ENCODE assay signal across 9 cellular contexts in genomic region chr10:71736570-71737355, GRCh38. TPM values are rescaled to one million over a fixed set of nuclear protein-coding genes. Genes with fewer than 3 reads are reported as not detected.
A peak's percentile ranks its signal among the peaks of the same experiment; 100 is the strongest.
DNase-seq lines count a peak whose midpoint lies in the region; ATAC-seq and TF ChIP-seq lines count a peak whose summit lies in the region.
"Had no signal": no experiment of that assay in that cellular context is flagged by ENCODE, and none has a peak within 500 bp of the region (broad histone marks: within the 10 kb centered on the region; RNA-seq: fewer than 3 reads in every experiment).

No MANE protein-coding gene starts in this region.

- H3K79me2 ChIP-seq in Loucy (ENCODE audit: insufficient read depth, low read length) (no peaks in the 10 kb centered on the region), neural cell (replicated peaks; ENCODE audit: insufficient read depth, low read length) (no peaks in the 10 kb centered on the region)

- no peaks in the 10 kb centered on the region for H3K36me3 Mint-ChIP-seq in CD4-positive, alpha-beta memory T cell

- no peaks in the 10 kb centered on the region for H3K27me3 Mint-ChIP-seq in CD4-positive, alpha-beta memory T cell

- H3F3A ChIP-seq in Loucy (ENCODE audit: low read depth) (no peaks in the 10 kb centered on the region), neural cell (ENCODE audit: insufficient read depth, low read length, poor library complexity, severe bottlenecking) (no peaks in the 10 kb centered on the region)

- no peaks in the 10 kb centered on the region for H3K9me3 ChIP-seq in CD4-positive, alpha-beta memory T cell (ENCODE audit: control insufficient read depth in 1 of 2, low read length in 2 of 2)
- H3K9me3 ChIP-seq in Loucy (ENCODE audit: insufficient read depth, low read depth, low read length) (no peaks in the 10 kb centered on the region), body of pancreas (no peaks in the 10 kb centered on the region), neural cell (ENCODE audit: low read length) (no peaks in the 10 kb centered on the region), ascending aorta (no peaks in the 10 kb centered on the region), tibial artery (no peaks in the 10 kb centered on the region)

- CTCF ChIA-PET in CD4-positive, alpha-beta memory T cell (lab: Charles Lee; ENCODE audit: partially characterized antibody), result interaction anchor here (0.6 to 15.7 kb wide), 10 partner anchors 9 to 66 kb away, joined by 3 to 174 read pairs (median 6); partner anchors contain the start of gene VSIR

- H3K9me2 ChIP-seq in Loucy (replicated peaks; ENCODE audit: low read depth, low read length) (no peaks in the 10 kb centered on the region), neural cell (ENCODE audit: insufficient read depth, low read length) (no peaks in the 10 kb centered on the region)

- no peaks in the 10 kb centered on the region for H3K9me3 Mint-ChIP-seq in CD4-positive, alpha-beta memory T cell

- no peak for DNase-seq in CD4-positive, alpha-beta memory T cell
- DNase-seq in body of pancreas (peak in 2 of 4 donors; percentile 40 to 57), SHP77 treated with DMSO at 0.1 percent for 48 hours (lab: John Stamatoyannopoulos, UW) (no peak), HuH-7.5 (ENCODE audit: low spot score) (no peak), ascending aorta (ENCODE audit: low spot score in 2 of 2) (no peak), tibial artery (no peak)
- DNase-seq: OCI-M1 had no signal

- H3K4me1 ChIP-seq in CD4-positive, alpha-beta memory T cell (ENCODE audit: insufficient read depth, low read length), result peaks cover 100% of the 10 kb centered on the region
- H3K4me1 ChIP-seq in Loucy (ENCODE audit: insufficient read depth, low read length, poor library complexity, severe bottlenecking), result peaks cover 51% of the 10 kb centered on the region
- peaks cover 20% of the 10 kb centered on the region for H3K4me1 ChIP-seq in body of pancreas
- H3K4me1 ChIP-seq in ascending aorta, result no peaks in the 10 kb centered on the region
- H3K4me1 ChIP-seq in tibial artery, result peaks cover 0 to 9% (median 1%) of the 10 kb centered on the region in 4 donors

- H3K4me3 Mint-ChIP-seq in CD4-positive, alpha-beta memory T cell, result peak overlapping the region in 7 of 8 donors; percentile 27 to 82 (median 56)

- POLR2A ChIA-PET in CD4-positive, alpha-beta memory T cell (lab: Charles Lee; ENCODE audit: partially characterized antibody), result interaction anchor here (1.3 to 35.3 kb wide), 5 partner anchors 10 to 114 kb away, joined by 3 to 1191 read pairs (median 1035); partner anchors contain the start of genes C10orf105, PSAP and VSIR

- H3K4me2 ChIP-seq in Loucy (ENCODE audit: low read depth, low read length, poor library complexity, severe bottlenecking), result peak overlapping the region; percentile 72
- H3K4me2 ChIP-seq in neural cell (ENCODE audit: low read length), result no peak overlapping the region

- TF ChIP-seq EP300 in neural cell (conservative IDR thresholded peaks at IDR 0.05; ENCODE audit: poor library complexity, severe bottlenecking), result no peak

- ATAC-seq in body of pancreas, result peak; percentile 73

- H3K36me3 ChIP-seq in CD4-positive, alpha-beta memory T cell (ENCODE audit: insufficient read depth, low read length), result no peaks in the 10 kb centered on the region
- H3K36me3 ChIP-seq in Loucy (ENCODE audit: insufficient read depth, low read length) (no peaks in the 10 kb centered on the region), body of pancreas (replicated peaks in 1 of 2; ENCODE audit: insufficient read depth in 1 of 2, low read depth in 2 of 2) (no peaks in the 10 kb centered on the region), neural cell (ENCODE audit: insufficient read depth, low read length) (no peaks in the 10 kb centered on the region), ascending aorta (no peaks in the 10 kb centered on the region), tibial artery (no peaks in the 10 kb centered on the region)

- H4K20me1 ChIP-seq in Loucy (ENCODE audit: insufficient read depth, low read length, poor library complexity, severe bottlenecking) (no peaks in the 10 kb centered on the region), neural cell (ENCODE audit: insufficient read depth) (no peaks in the 10 kb centered on the region)

- no peak for TF ChIP-seq RAD21 in neural cell (conservative IDR thresholded peaks at IDR 0.05)

- 0 out of 2 replicates have a peak overlapping the region, but pooled peaks have one; percentile 63 for H2AFZ ChIP-seq in Loucy (ENCODE audit: low read length)
- H2AFZ ChIP-seq in neural cell (ENCODE audit: low read depth, low read length), result no peak overlapping the region

- intact Hi-C loops in CD4-positive, alpha-beta memory T cell (cut with micrococcal nuclease), result loop anchor here (1.0 kb wide), 2 partner anchors 9 to 12 kb away; no protein-coding TSS in a partner anchor
- intact Hi-C loops in body of pancreas (cut with DNase I) (no loop called here), ascending aorta (cut with DNase I) (no loop called here), tibial artery (cut with DNase I; ENCODE audit: low total_unique reads) (no loop called here)

- peak overlapping the region; percentile 73 for H3K9ac ChIP-seq in Loucy (ENCODE audit: low read depth, low read length, poor library complexity, severe bottlenecking)
- H3K9ac ChIP-seq in neural cell (ENCODE audit: low read length), result no peak overlapping the region

- no peak overlapping the region for H3K4me3 ChIP-seq in CD4-positive, alpha-beta memory T cell (ENCODE audit: low read length in 2 of 2)
- peak overlapping the region; percentile 60 for H3K4me3 ChIP-seq in Loucy (ENCODE audit: low read length, poor library complexity, severe bottlenecking)
- no peak overlapping the region for H3K4me3 ChIP-seq in body of pancreas
- H3K4me3 ChIP-seq in neural cell (ENCODE audit: low read length), result no peak overlapping the region
- H3K4me3 ChIP-seq in ascending aorta, result no peak overlapping the region
- H3K4me3 ChIP-seq in tibial artery, result no peak overlapping the region

- peaks cover 70 to 100% (median 91%) of the 10 kb centered on the region in 4 donors for H3K4me1 Mint-ChIP-seq in CD4-positive, alpha-beta memory T cell

- 80 to 86% methylated on average over 7 of the region's 7 CpGs for WGBS in body of pancreas, 2 donors

- no peak for TF ChIP-seq POLR2A in body of pancreas (IDR thresholded peaks at IDR 0.05)

- H3K27ac Mint-ChIP-seq in CD4-positive, alpha-beta memory T cell, result peak overlapping the region; percentile 88 to 97 (median 91)

- H3K27me3 ChIP-seq in CD4-positive, alpha-beta memory T cell (ENCODE audit: insufficient read depth, low read length), result no peaks in the 10 kb centered on the region
- H3K27me3 ChIP-seq in Loucy (ENCODE audit: insufficient read depth, low read length, poor library complexity, severe bottlenecking), result no peaks in the 10 kb centered on the region
- H3K27me3 ChIP-seq in body of pancreas, result no peaks in the 10 kb centered on the region
- H3K27me3 ChIP-seq in neural cell (ENCODE audit: insufficient read depth, low read depth, low read length), result no peaks in the 10 kb centered on the region
- H3K27me3 ChIP-seq in ascending aorta, result no peaks in the 10 kb centered on the region
- no peaks in the 10 kb centered on the region for H3K27me3 ChIP-seq in tibial artery

- H3K27ac ChIP-seq in CD4-positive, alpha-beta memory T cell (ENCODE audit: low read depth, low read length), result peak overlapping the region; percentile 61
- H3K27ac ChIP-seq in body of pancreas, result peak overlapping the region; percentile 35 to 70 (median 55)
- H3K27ac ChIP-seq in neural cell (ENCODE audit: low read length), result no peak overlapping the region
- H3K27ac ChIP-seq in ascending aorta, result peak overlapping the region in 1 of 2 donors; percentile 3
- H3K27ac ChIP-seq in tibial artery, result no peak overlapping the region

- TF ChIP-seq CTCF in Loucy (conservative IDR thresholded peaks at IDR 0.05; ENCODE audit: low read length) (no peak), body of pancreas (IDR thresholded peaks at IDR 0.05) (no peak), neural cell (IDR thresholded peaks at IDR 0.05; ENCODE audit: poor library complexity, severe bottlenecking) (no peak), ascending aorta (IDR thresholded peaks at IDR 0.05) (no peak), tibial artery (IDR thresholded peaks at IDR 0.05) (no peak)

TF ChIP-seq in neural cell, 6 proteins besides CTCF, POLR2A, EP300 and RAD21 (continues in another document):
- no peak for TF ChIP-seq EZH2 (IDR thresholded peaks at IDR 0.05; ENCODE audit: borderline replicate concordance, insufficient read depth, low read length, poor library complexity, severe bottlenecking)
- no peak for TF ChIP-seq TAF1 (IDR thresholded peaks at IDR 0.05; ENCODE audit: low read depth)
- TF ChIP-seq POLR2AphosphoS5 (IDR thresholded peaks at IDR 0.05), result peak; percentile 76

RNA-seq across cellular contexts. Expression of gene C10orf105, which starts 17.2 kb away (rescaled TPM):
- total RNA-seq in CD4-positive, alpha-beta memory T cell, result under 1 TPM; 0.11 to 0.12 TPM
- polyA plus RNA-seq in CD4-positive, alpha-beta memory T cell, result under 1 TPM; 0.07 TPM
- total RNA-seq in body of pancreas (not detected), ascending aorta (not detected)
- 0.11 TPM in 1 of 2 replicates, not detected in the other for polyA plus RNA-seq in neural cell
- polyA minus RNA-seq in neural cell, result not detected in 2 replicates

RNA-seq across cellular contexts. Expression of gene VSIR, which starts 36.6 kb away (rescaled TPM):
- total RNA-seq in CD4-positive, alpha-beta memory T cell, result 10 to 100 TPM; 97.8 to 98.4 TPM
- polyA plus RNA-seq in CD4-positive, alpha-beta memory T cell, result 100 to 1,000 TPM; 350 to 372 TPM
- total RNA-seq in body of pancreas (10 to 100 TPM; 14.8 to 17.1 TPM), ascending aorta (193 TPM)
- not detected in 2 replicates for polyA plus RNA-seq in neural cell
- not detected in 2 replicates for polyA minus RNA-seq in neural cell

Comparison
In these comparisons a context has a peak if more than half of its experiments do, and no peak if none do; other contexts are left out.
1. H3K27ac ChIP-seq: peak in CD4-positive, alpha-beta memory T cell (single experiment) and body of pancreas (4 of 4); none in neural cell (single experiment) and tibial artery (0 of 2).
2. RNA of gene VSIR, which starts 36.6 kb away (total RNA-seq): 193 TPM in ascending aorta (single experiment) and 97.8 to 98.4 TPM in CD4-positive, alpha-beta memory T cell; 14.8 to 17.1 TPM in body of pancreas; every median in the first group is over 4 times any median in the second.